In the genomic region with DNA sequence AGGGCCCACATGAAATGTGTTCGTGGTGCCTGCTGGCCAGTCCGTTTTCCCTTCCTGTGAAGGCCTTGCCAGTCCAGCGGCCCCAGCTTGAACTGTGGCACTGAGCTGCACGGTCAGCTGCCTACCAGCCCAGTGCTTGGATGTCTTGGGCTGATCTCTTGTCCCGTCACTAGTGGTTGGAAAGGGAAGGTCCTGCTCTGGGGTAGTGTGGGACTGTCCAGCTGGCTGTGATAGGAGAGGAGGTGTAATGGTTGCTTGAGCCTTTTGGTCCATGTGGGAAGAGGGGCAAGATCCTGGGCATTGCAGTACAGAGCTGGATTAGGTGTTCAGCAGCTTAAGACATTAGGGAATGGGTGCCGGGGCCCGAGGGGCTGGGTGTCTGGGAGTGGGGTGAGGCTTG, we compare ENCODE assay signal across 21 cellular contexts.
"Had no signal": no experiment of that assay in that cellular context is flagged by ENCODE, and none has a peak within 500 bp of the region (broad histone marks: within the 10 kb centered on the region; RNA-seq: fewer than 3 reads in every experiment).

No MANE protein-coding gene starts in this region.

- ATAC-seq: activated T-helper 17 cell treated with anti-CD3 and anti-CD28 coated beads, Interleukin-2, amount 50 U/mL, for 72 hours; foreskin keratinocyte; lower lobe of right lung; natural killer cell had no signal

- H3K79me2 ChIP-seq: parathyroid adenoma had no signal

- H3K27ac ChIP-seq: brain microvascular endothelial cell, foreskin keratinocyte, lower lobe of right lung, neutrophil, parathyroid adenoma, spleen, thyroid gland had no signal

- H2AFZ ChIP-seq: parathyroid adenoma had no signal

- H3K9me3 Mint-ChIP-seq: activated T-helper 17 cell treated with anti-CD3 and anti-CD28 coated beads, Interleukin-2, amount 50 U/mL, for 72 hours; natural killer cell had no signal

- H3K27me3 Mint-ChIP-seq: activated T-helper 17 cell treated with anti-CD3 and anti-CD28 coated beads, Interleukin-2, amount 50 U/mL, for 72 hours had no signal

- DNase-seq: activated CD4-positive, alpha-beta T cell treated with anti-CD3 and anti-CD28 coated beads, Interleukin-2, amount 50 U/mL, for 4 hours; activated CD4-positive, CD25-positive, alpha-beta regulatory T cell treated with anti-CD3 and anti-CD28 coated beads, Interleukin-2, amount 50 U/mL, for 72 hours; activated naive CD4-positive, alpha-beta T cell treated with Interleukin-2 at 50 U/mL for 16 hours; activated T-cell treated with anti-CD3 and anti-CD28 coated beads for 4 hours; aorta; brain microvascular endothelial cell; central memory CD4-positive, alpha-beta T cell; dorsolateral prefrontal cortex; foreskin keratinocyte; hippocampal formation; lower lobe of right lung; natural killer cell; spleen; stimulated activated CD4-positive, alpha-beta T cell treated with anti-CD3 and anti-CD28 coated beads, Interleukin-4, amount 100 ng/mL, for 4 hours; stimulated activated naive CD4-positive, alpha-beta T cell; thyroid gland had no signal

- H3K9ac ChIP-seq: parathyroid adenoma had no signal

- H3K9me3 ChIP-seq: lower lobe of right lung, neutrophil, spleen, thyroid gland had no signal

- H3K27me3 ChIP-seq: brain microvascular endothelial cell, dorsolateral prefrontal cortex, foreskin keratinocyte, thyroid gland had no signal

- FAIRE-seq: colon, keratinocyte had no signal

- H3K27ac Mint-ChIP-seq: activated T-helper 17 cell treated with anti-CD3 and anti-CD28 coated beads, Interleukin-2, amount 50 U/mL, for 72 hours; natural killer cell had no signal

- H3K4me3 Mint-ChIP-seq: activated T-helper 17 cell treated with anti-CD3 and anti-CD28 coated beads, Interleukin-2, amount 50 U/mL, for 72 hours; natural killer cell had no signal

- H3K4me3 ChIP-seq: dorsolateral prefrontal cortex, lower lobe of right lung, spleen, thyroid gland had no signal

- H3K4me1 ChIP-seq: foreskin keratinocyte, lower lobe of right lung, parathyroid adenoma, thyroid gland had no signal
